In the genomic region with DNA sequence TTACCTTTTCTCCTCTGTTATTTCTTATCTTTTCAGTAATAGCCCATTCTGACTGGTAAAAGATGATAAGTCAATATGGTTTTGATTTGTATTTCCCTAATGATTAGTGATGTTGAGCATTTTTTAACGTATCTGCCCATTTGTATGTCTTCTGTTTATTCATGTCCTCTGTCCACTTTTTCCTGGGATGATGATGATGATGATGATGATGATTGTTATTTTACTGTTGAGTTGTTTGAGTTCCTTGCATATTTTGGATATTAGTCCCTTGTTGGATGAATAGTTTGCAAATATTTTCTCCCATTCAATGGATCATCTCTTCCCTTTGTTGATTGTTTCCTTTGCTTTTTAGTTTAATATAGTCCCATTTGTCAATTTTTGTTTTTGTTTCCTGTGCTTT, we compare ENCODE assay signal across 22 cellular contexts. TPM values are rescaled to one million over a fixed set of nuclear protein-coding genes. Genes with fewer than 3 reads are reported as not detected.
DNase-seq lines count a peak whose midpoint lies in the region; TF ChIP-seq lines count a peak whose summit lies in the region.
"Had no signal": no experiment of that assay in that cellular context is flagged by ENCODE, and none has a peak within 500 bp of the region (broad histone marks: within the 10 kb centered on the region; RNA-seq: fewer than 3 reads in every experiment).

No MANE protein-coding gene starts in this region.

- no peaks in the 10 kb centered on the region for H3K4me1 Mint-ChIP-seq in nephron progenitor cell
- H3K4me1 Mint-ChIP-seq: activated T-helper 17 cell treated with anti-CD3 and anti-CD28 coated beads, Interleukin-2, amount 50 U/mL, for 72 hours; IgD-negative memory B cell; stimulated activated memory B cell treated with anti-CD40 and anti-IgM and Interleukin-4, amounts not matched to agents 10 μg/mL and 1 μg/mL and 100 μg/mL, for 72 hours; WTC11 had no signal

- H3K4me3 ChIP-seq in fibroblast of mammary gland (ENCODE audit: control insufficient read depth, low read depth, low read length), result no peak overlapping the region
- H3K4me3 ChIP-seq: BLaER1, esophagus squamous epithelium, heart right ventricle, mucosa of descending colon, skin epidermis had no signal

- TF ChIP-seq CTCF in fibroblast of mammary gland (conservative IDR thresholded peaks at IDR 0.05; ENCODE audit: control insufficient read depth, insufficient read depth, low read depth, low read length), result no peak
- TF ChIP-seq CTCF in nephron progenitor cell (IDR thresholded peaks at IDR 0.05), result no peak

- no peaks in the 10 kb centered on the region for H3K36me3 Mint-ChIP-seq in nephron progenitor cell (ENCODE audit: low read depth)
- H3K36me3 Mint-ChIP-seq: activated naive CD8-positive, alpha-beta T cell; IgD-negative memory B cell; stimulated activated memory B cell treated with anti-CD40 and anti-IgM and Interleukin-4, amounts not matched to agents 10 μg/mL and 1 μg/mL and 100 μg/mL, for 72 hours; WTC11 had no signal

- no peaks in the 10 kb centered on the region for H3K9me3 Mint-ChIP-seq in nephron progenitor cell
- H3K9me3 Mint-ChIP-seq: activated T-helper 17 cell treated with anti-CD3 and anti-CD28 coated beads, Interleukin-2, amount 50 U/mL, for 72 hours; effector memory CD8-positive, alpha-beta T cell; IgD-negative memory B cell; stimulated activated memory B cell treated with anti-CD40 and anti-IgM and Interleukin-4, amounts not matched to agents 10 μg/mL and 1 μg/mL and 100 μg/mL, for 72 hours; WTC11 had no signal

- H3K4me3 Mint-ChIP-seq in nephron progenitor cell, result no peak overlapping the region
- H3K4me3 Mint-ChIP-seq: activated naive CD8-positive, alpha-beta T cell; activated T-helper 17 cell treated with anti-CD3 and anti-CD28 coated beads, Interleukin-2, amount 50 U/mL, for 72 hours; effector memory CD8-positive, alpha-beta T cell; IgD-negative memory B cell; stimulated activated memory B cell treated with anti-CD40 and anti-IgM and Interleukin-4, amounts not matched to agents 10 μg/mL and 1 μg/mL and 100 μg/mL, for 72 hours; WTC11 had no signal

- H3K27ac Mint-ChIP-seq in nephron progenitor cell, result no peak overlapping the region
- H3K27ac Mint-ChIP-seq: activated naive CD8-positive, alpha-beta T cell; activated T-helper 17 cell treated with anti-CD3 and anti-CD28 coated beads, Interleukin-2, amount 50 U/mL, for 72 hours; effector memory CD8-positive, alpha-beta T cell; IgD-negative memory B cell; progenitor cell of endocrine pancreas; stimulated activated memory B cell treated with anti-CD40 and anti-IgM and Interleukin-4, amounts not matched to agents 10 μg/mL and 1 μg/mL and 100 μg/mL, for 72 hours; WTC11 had no signal

- H3K27me3 Mint-ChIP-seq in nephron progenitor cell (ENCODE audit: low read depth, poor library complexity), result peaks cover 8% of the 10 kb centered on the region
- H3K27me3 Mint-ChIP-seq: activated T-helper 17 cell treated with anti-CD3 and anti-CD28 coated beads, Interleukin-2, amount 50 U/mL, for 72 hours; effector memory CD8-positive, alpha-beta T cell; IgD-negative memory B cell; stimulated activated memory B cell treated with anti-CD40 and anti-IgM and Interleukin-4, amounts not matched to agents 10 μg/mL and 1 μg/mL and 100 μg/mL, for 72 hours had no signal

- peak; percentile 9 for DNase-seq in GM03348 (ENCODE audit: low spot score)
- DNase-seq in M059J (ENCODE audit: low read depth), result peak; percentile 33
- peak; percentile 57 for DNase-seq in fibroblast of mammary gland (ENCODE audit: low read depth)
- DNase-seq in renal cortical epithelial cell (ENCODE audit: low read depth), result peak; percentile 13
- DNase-seq in ureter (ENCODE audit: low spot score), result no peak
- no peak for DNase-seq in nephron progenitor cell
- no peak for DNase-seq in NCI-H510A (lab: John Stamatoyannopoulos, UW)
- DNase-seq: effector memory CD8-positive, alpha-beta T cell; esophagus squamous epithelium; GOT3; heart right ventricle; mucosa of descending colon; NCI-H2171; stimulated activated CD4-positive, alpha-beta T cell treated with anti-CD3 and anti-CD28 coated beads, Interleukin-2, amount 100 ng/mL, for 24 hours had no signal

RNA-seq across cellular contexts. Expression of a gene that starts 27.0 kb away (rescaled TPM):
- total RNA-seq in M059J (2014; rRNA removed; shearing (Covaris generic)), result 16.6 and 19.5 TPM in 2 replicates
- total RNA-seq in renal cortical epithelial cell (22.2 and 24.0 TPM in 2 replicates), ureter (31.8 TPM)

RNA-seq across cellular contexts. Expression of a gene that starts 27.1 kb away (rescaled TPM):
- 9.8 and 17.9 TPM in 2 replicates for total RNA-seq in M059J (2014; rRNA removed; shearing (Covaris generic))
- 19.0 and 21.0 TPM in 2 replicates for total RNA-seq in renal cortical epithelial cell
- total RNA-seq in ureter, result 32.1 TPM

RNA-seq across cellular contexts. Expression of a gene that starts 33.5 kb away (rescaled TPM):
- total RNA-seq in M059J (2014; rRNA removed; shearing (Covaris generic)), result 7.1 and 12.0 TPM in 2 replicates
- total RNA-seq in renal cortical epithelial cell, result 74.5 and 112 TPM in 2 replicates
- 34.5 TPM for total RNA-seq in ureter

Comparison
In these comparisons a context has a peak if more than half of its experiments do, and no peak if none do; other contexts are left out.
1. DNase-seq: peak in GM03348 (single experiment), M059J (single experiment), fibroblast of mammary gland (single experiment) and renal cortical epithelial cell (single experiment); none in ureter (single experiment), nephron progenitor cell (single experiment) and NCI-H510A (single experiment).